In genomic region chr3:75434276-75434936, GRCh38 we compare ENCODE assay signal across 8 cellular contexts.
DNase-seq lines count a peak whose midpoint lies in the region; ATAC-seq, FAIRE-seq and TF ChIP-seq lines count a peak whose summit lies in the region.
"Not testable (repeated sequence)": the region's sequence is repeated elsewhere in the genome, so short reads cannot be mapped to it uniquely, and the experiment has no call there.

No MANE protein-coding gene starts in this region.

- not testable (repeated sequence) for H3K27me3 ChIP-seq in BJ (ENCODE audit: control insufficient read depth, insufficient read depth, low read length); OCI-LY1 (ENCODE audit: insufficient read depth, low read length); bronchial epithelial cell (ENCODE audit: control insufficient read depth, insufficient read depth, low read length); cardiac muscle cell

- FAIRE-seq in bronchial epithelial cell (lab: Jason Lieb, UNC) = not testable (repeated sequence)

- not testable (repeated sequence) for H3K4me1 ChIP-seq in OCI-LY1 (ENCODE audit: insufficient read depth, low read length, severe bottlenecking); cardiac muscle cell (ENCODE audit: low read depth)

- CTCF ChIA-PET in BJ (lab: Yijun Ruan, JAX) = interaction anchor here (1.7 kb wide), 1 partner anchor 141 kb away, joined by 4 read pairs; no protein-coding TSS in a partner anchor

- not testable (repeated sequence) for H3K27me3 Mint-ChIP-seq in naive B cell

- H3K27ac ChIP-seq in OCI-LY1 (ENCODE audit: low read depth, low read length, poor library complexity, severe bottlenecking) = not testable (repeated sequence)
- peak overlapping the region; percentile 11 for H3K27ac ChIP-seq in cardiac muscle cell

- peak overlapping the region; percentile 66 for H3K9ac ChIP-seq in OCI-LY1 (ENCODE audit: low read length)

- POLR2A ChIA-PET in BJ (lab: Charles Lee) = not testable (repeated sequence)

- H3K9me2 ChIP-seq in OCI-LY1 (ENCODE audit: low read depth, low read length) = not testable (repeated sequence)

- not testable (repeated sequence) for H3K36me3 Mint-ChIP-seq in naive B cell

- H3F3A ChIP-seq in OCI-LY1 (ENCODE audit: insufficient read depth, low read length) = not testable (repeated sequence)

- not testable (repeated sequence) for H4K20me1 ChIP-seq in OCI-LY1 (ENCODE audit: insufficient read depth, low read length)

- peaks cover 0 to 20% (median 10%) of the 10 kb centered on the region in 3 donors for H3K4me1 Mint-ChIP-seq in naive B cell

- DNase-seq in BJ (ENCODE audit: low read depth); HFF-Myc (ENCODE audit: extremely low read depth, low read depth): not testable (repeated sequence)
- DNase-seq in activated CD4-positive, alpha-beta T cell treated with anti-CD3 and anti-CD28 coated beads, Interleukin-2, amount 50 U/mL, for 1 hour = peak; percentile 8
- DNase-seq in bronchial epithelial cell (ENCODE audit: low read depth) (peak; percentile 28), cardiac muscle cell (ENCODE audit: low read depth in 1 of 2, low spot score in 1 of 2) (peak; percentile 22 to 49), naive B cell (peak; percentile 42)
- peak; percentile 4 for DNase-seq in stimulated activated CD8-positive, alpha-beta memory T cell treated with anti-CD3 and anti-CD28 coated beads, Interleukin-7, amount 100 ng/mL, for 24 hours (ENCODE audit: low read depth)

- H3K36me3 ChIP-seq in BJ (ENCODE audit: control insufficient read depth, insufficient read depth, low read length); OCI-LY1 (ENCODE audit: insufficient read depth, low read length); bronchial epithelial cell (ENCODE audit: control insufficient read depth, insufficient read depth, low read length); cardiac muscle cell: not testable (repeated sequence)

- ATAC-seq in naive B cell (ENCODE audit: low read depth in 2 of 2) = not testable (repeated sequence)

- H3K79me2 ChIP-seq in OCI-LY1 (ENCODE audit: insufficient read depth, low read length) = not testable (repeated sequence)

- peak overlapping the region; percentile 69 for H3K4me2 ChIP-seq in OCI-LY1 (ENCODE audit: low read length)

- H3K4me3 ChIP-seq in BJ (ENCODE audit: low read depth, low read length) (peak overlapping the region; percentile 47), HFF-Myc (replicated peaks; ENCODE audit: low read depth, low read length) (peak overlapping the region; percentile 67), OCI-LY1 (ENCODE audit: low read depth, low read length, poor library complexity, severe bottlenecking) (peak overlapping the region; percentile 71), bronchial epithelial cell (ENCODE audit: low read depth, low read length) (peak overlapping the region; percentile 47), cardiac muscle cell (peak overlapping the region; percentile 57)

- H3K9me3 ChIP-seq in OCI-LY1 (ENCODE audit: low read length); cardiac muscle cell (ENCODE audit: low read depth): not testable (repeated sequence)

- H3K4me3 Mint-ChIP-seq in naive B cell = peak overlapping the region; percentile 94 to 100 (median 98)

- not testable (repeated sequence) for H3K9me3 Mint-ChIP-seq in naive B cell

- not testable (repeated sequence) for H2AFZ ChIP-seq in OCI-LY1 (ENCODE audit: low read length)

- H3K27ac Mint-ChIP-seq in naive B cell = peak overlapping the region; percentile 53 to 100 (median 86)

- not testable (repeated sequence) for TF ChIP-seq CTCF in BJ (IDR thresholded peaks at IDR 0.05; ENCODE audit: insufficient read depth, low read depth, low read length); HFF-Myc (IDR thresholded peaks at IDR 0.05; ENCODE audit: low read depth, low read length, missing control alignments); OCI-LY1 (IDR thresholded peaks at IDR 0.05; ENCODE audit: low read length); bronchial epithelial cell (IDR thresholded peaks at IDR 0.05; ENCODE audit: insufficient read depth, low read length, severe bottlenecking); cardiac muscle cell (IDR thresholded peaks at IDR 0.05; ENCODE audit: low read depth, low read length)
